In the genomic region with DNA sequence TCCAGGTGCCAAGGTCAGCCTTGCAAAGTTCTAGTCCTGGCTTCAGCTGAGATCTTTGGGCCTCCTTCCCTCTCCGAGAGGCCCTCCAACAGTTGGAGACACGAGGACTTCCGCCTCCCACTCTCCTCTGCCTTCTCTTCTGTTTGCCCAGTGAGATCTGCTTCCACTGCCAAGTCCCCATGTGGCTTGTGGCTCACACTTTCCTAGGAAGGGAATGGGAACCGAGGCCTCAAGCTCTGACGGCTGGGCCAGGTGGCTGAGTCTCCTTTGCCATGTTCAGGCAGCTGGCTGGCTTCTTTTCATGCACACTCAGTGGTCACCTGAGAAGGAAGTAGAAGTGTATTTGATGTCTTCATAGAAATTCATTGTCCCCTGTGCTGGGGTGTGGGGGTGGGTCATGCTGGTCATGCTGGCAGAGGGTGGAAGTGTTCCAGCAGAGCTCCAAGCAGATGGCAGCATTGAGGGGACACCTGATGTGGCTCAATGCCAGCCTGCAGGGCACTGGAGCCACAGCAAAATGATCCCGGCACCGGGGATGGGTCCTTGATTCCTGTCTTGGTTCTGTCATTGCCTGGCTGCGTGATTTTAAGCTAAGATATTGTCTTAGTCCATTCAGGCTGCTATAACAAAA, we compare ENCODE assay signal across 17 cellular contexts.
DNase-seq lines count a peak whose midpoint lies in the region; ATAC-seq and TF ChIP-seq lines count a peak whose summit lies in the region.
"Had no signal": no experiment of that assay in that cellular context is flagged by ENCODE, and none has a peak within 500 bp of the region (broad histone marks: within the 10 kb centered on the region; RNA-seq: fewer than 3 reads in every experiment).

No MANE protein-coding gene starts in this region.

- POLR2A ChIA-PET in RWPE1 (lab: Yijun Ruan, JAX; ENCODE audit: low non-redundant PET) = no interaction called here

- H3K9me3 ChIP-seq in stomach (no peaks in the 10 kb centered on the region), transverse colon (no peaks in the 10 kb centered on the region)
- H3K9me3 ChIP-seq: Caco-2, MG63 had no signal

- H3K4me1 ChIP-seq in foreskin keratinocyte = peaks cover 26% of the 10 kb centered on the region
- H3K4me1 ChIP-seq in stomach = peaks cover 0 to 15% (median 5%) of the 10 kb centered on the region in 4 donors
- H3K4me1 ChIP-seq in transverse colon = peaks cover 0 to 10% (median 4%) of the 10 kb centered on the region in 4 donors
- H3K4me1 ChIP-seq: Caco-2 had no signal

- TF ChIP-seq POLR2A in stomach (IDR thresholded peaks at IDR 0.05) = no peak
- no peak for TF ChIP-seq POLR2A in transverse colon (IDR thresholded peaks at IDR 0.05)

- no peaks in the 10 kb centered on the region for H3K36me3 ChIP-seq in stomach
- no peaks in the 10 kb centered on the region for H3K36me3 ChIP-seq in transverse colon
- H3K36me3 ChIP-seq: MG63 had no signal

- ATAC-seq in foreskin keratinocyte = no peak
- ATAC-seq: GM12878 had no signal

- H3K27me3 ChIP-seq in foreskin keratinocyte (no peaks in the 10 kb centered on the region), stomach (no peaks in the 10 kb centered on the region), transverse colon (no peaks in the 10 kb centered on the region)
- H3K27me3 ChIP-seq: MG63 had no signal

- H3K4me3 ChIP-seq in stomach (no peak overlapping the region), transverse colon (no peak overlapping the region)
- H3K4me3 ChIP-seq: GM12878, GM23248, MG63 had no signal

- TF ChIP-seq EP300 in stomach (IDR thresholded peaks at IDR 0.05) (no peak), transverse colon (IDR thresholded peaks at IDR 0.05; ENCODE audit: low read depth) (no peak)

- TF ChIP-seq CTCF in RWPE1 (conservative IDR thresholded peaks at IDR 0.05; ENCODE audit: low read depth) = no peak
- no peak for TF ChIP-seq CTCF in foreskin keratinocyte (conservative IDR thresholded peaks at IDR 0.05)
- no peak for TF ChIP-seq CTCF in stomach (IDR thresholded peaks at IDR 0.05)
- no peak for TF ChIP-seq CTCF in transverse colon (IDR thresholded peaks at IDR 0.05)

- H3K27ac ChIP-seq in RWPE1 = peak overlapping the region; percentile 13; the same call in 1 of the 2 replicates
- peak overlapping the region; percentile 98 for H3K27ac ChIP-seq in foreskin keratinocyte
- no peak overlapping the region for H3K27ac ChIP-seq in stomach
- no peak overlapping the region for H3K27ac ChIP-seq in transverse colon
- H3K27ac ChIP-seq: GM23248 had no signal

- in situ Hi-C loops in transverse colon (cut with MboI; ENCODE audit: low pct_ligation_motif_present in 1 of 4, low pct_unique_long_range_greater_than_20kb in 1 of 4, low sequenced_read_pairs in 3 of 4) = no loop called here

- intact Hi-C loops in stomach (cut with DNase I; ENCODE audit: low total_unique reads) (no loop called here), transverse colon (cut with DNase I; ENCODE audit: low total_unique reads) (no loop called here)

- 62 to 85% (median 73%) methylated on average over 8 of the region's 8 CpGs for WGBS in stomach, 5 donors
- WGBS in transverse colon (ENCODE audit: low coverage in 1 of 2), 2 donors = 81% methylated on average over 8 of the region's 8 CpGs; no CpG with 5 or more reads in 1 of the 2 donors

- DNase-seq in NCI-H2029 treated with DMSO at 0.1 percent for 48 hours (lab: John Stamatoyannopoulos, UW) (peak; percentile 91), RWPE1 (ENCODE audit: low spot score) (no peak), foreskin keratinocyte (no peak), stomach (peak; percentile 41), transverse colon (no peak), AML-193 (lab: John Stamatoyannopoulos, UW) (no peak), COLO829 (ENCODE audit: low spot score) (no peak)
- DNase-seq: Caco-2, GM23248, HCEC 1CT, Kasumi-1, MG63, NCI-H1092, NCI-H1436 treated with DMSO at 0.1 percent for 48 hours, NCI-H2171 treated with DMSO at 0.1 percent for 48 hours, NCI-H748 treated with DMSO at 0.1 percent for 48 hours had no signal

- CTCF ChIA-PET in RWPE1 (lab: Yijun Ruan, JAX) = interaction anchor here (0.6 to 0.7 kb wide), 2 partner anchors 9 to 15 kb away, joined by 3 to 4 read pairs; no protein-coding TSS in a partner anchor

Comparison
In these comparisons a context has a peak if more than half of its experiments do, and no peak if none do; other contexts are left out.
1. DNase-seq: peak in NCI-H2029 treated with DMSO at 0.1 percent for 48 hours (single experiment) and stomach (single experiment); none in RWPE1 (single experiment), foreskin keratinocyte (0 of 2), transverse colon (single experiment), AML-193 (0 of 2) and COLO829 (single experiment).
2. H3K27ac ChIP-seq: peak in RWPE1 (single experiment) and foreskin keratinocyte (single experiment); none in stomach (0 of 5) and transverse colon (0 of 4).